9 cellular contexts compared by ENCODE assay signal in the genomic region with DNA sequence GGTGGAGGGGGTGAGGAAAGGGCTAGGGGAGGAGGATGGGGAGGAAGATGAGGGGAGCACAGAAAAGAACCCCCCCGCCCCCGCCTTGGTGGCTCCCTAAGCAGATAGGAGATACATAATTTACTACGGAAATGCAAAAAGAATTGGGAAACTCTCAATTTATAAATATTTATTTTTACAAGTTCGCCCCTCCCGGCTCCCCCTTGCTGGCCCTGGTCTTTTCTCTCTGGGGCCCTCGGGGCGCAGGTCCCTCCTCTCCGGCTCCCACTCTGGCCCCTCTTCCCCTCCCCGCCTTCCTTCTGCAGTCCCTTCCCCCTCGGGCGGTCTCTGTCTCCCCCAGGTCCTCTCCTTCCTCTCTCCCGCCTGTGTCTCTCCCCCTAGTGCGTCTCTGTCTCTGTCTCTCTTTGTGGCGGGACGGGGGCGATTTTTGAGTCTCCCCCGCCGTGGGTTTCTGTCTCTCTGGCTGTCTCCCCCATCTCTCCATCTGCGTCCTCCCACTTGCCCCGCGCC.
DNase-seq lines count a peak whose midpoint lies in the region; ATAC-seq, FAIRE-seq and TF ChIP-seq lines count a peak whose summit lies in the region.
"Had no signal": no experiment of that assay in that cellular context is flagged by ENCODE, and none has a peak within 500 bp of the region (broad histone marks: within the 10 kb centered on the region; RNA-seq: fewer than 3 reads in every experiment).

No MANE protein-coding gene starts in this region.

- no peak overlapping the region for H3K27ac Mint-ChIP-seq in activated B cell treated with CpG ODN at 0.5 μM for 24 hours

- H3K9me3 ChIP-seq in HUES48 (ENCODE audit: control insufficient read depth, insufficient read depth, low read length), result peaks cover 4% of the 10 kb centered on the region
- no peaks in the 10 kb centered on the region for H3K9me3 ChIP-seq in right cardiac atrium (ENCODE audit: control insufficient read depth, low read length)

- peaks cover 20% of the 10 kb centered on the region for H3K27me3 Mint-ChIP-seq in activated B cell treated with CpG ODN at 0.5 μM for 24 hours

- intact Hi-C loops in activated B cell treated with CpG ODN at 0.5 μM for 24 hours (cut with micrococcal nuclease) (no loop called here), right cardiac atrium (cut with DNase I) (loop anchor here in 1 of 4 donors (10.0 kb wide), 1 partner anchor 253 kb away; no protein-coding TSS in a partner anchor)

- H3K27ac ChIP-seq in HUES48 (ENCODE audit: low read depth, low read length), result peak overlapping the region; percentile 69
- no peak overlapping the region for H3K27ac ChIP-seq in right cardiac atrium (ENCODE audit: low read length)
- no peak overlapping the region for H3K27ac ChIP-seq in foreskin keratinocyte

- no peak for FAIRE-seq in GM19239 (lab: Jason Lieb, UNC)

- no peaks in the 10 kb centered on the region for H3K36me3 Mint-ChIP-seq in activated B cell treated with CpG ODN at 0.5 μM for 24 hours (ENCODE audit: low read depth)

- peaks cover 3% of the 10 kb centered on the region for H3K4me1 Mint-ChIP-seq in activated B cell treated with CpG ODN at 0.5 μM for 24 hours

- DNase-seq in activated B cell treated with CpG ODN at 0.5 μM for 24 hours, result no peak
- peak in 2 of 3 donors; percentile 68 to 74 for DNase-seq in right cardiac atrium
- no peak for DNase-seq in skeletal muscle cell (ENCODE audit: low read depth)
- no peak for DNase-seq in LoVo (ENCODE audit: low spot score)
- DNase-seq in foreskin keratinocyte, result no peak
- DNase-seq in GM19239 (ENCODE audit: insufficient read length, low spot score), result no peak
- DNase-seq: NCI-H1105 had no signal

- POLR2A ChIA-PET in activated B cell treated with CpG ODN at 0.5 μM for 24 hours (lab: Charles Lee), result no interaction called here

- 3% methylated on average over 21 of the region's 21 CpGs for WGBS in right cardiac atrium

- no peaks in the 10 kb centered on the region for H3K36me3 ChIP-seq in HUES48 (ENCODE audit: control insufficient read depth, insufficient read depth, low read length)

- peak overlapping the region; percentile 37 for H3K4me3 Mint-ChIP-seq in activated B cell treated with CpG ODN at 0.5 μM for 24 hours

- H3K9me3 Mint-ChIP-seq in activated B cell treated with CpG ODN at 0.5 μM for 24 hours, result no peaks in the 10 kb centered on the region

- TF ChIP-seq CTCF in activated B cell treated with CpG ODN at 0.5 μM for 24 hours (IDR thresholded peaks at IDR 0.05) (no peak), foreskin keratinocyte (conservative IDR thresholded peaks at IDR 0.05) (no peak)

- no peak overlapping the region for H3K9ac ChIP-seq in HUES48 (ENCODE audit: low read depth, low read length)

- H3K27me3 ChIP-seq in HUES48 (ENCODE audit: control insufficient read depth, insufficient read depth, low read length) (no peaks in the 10 kb centered on the region), right cardiac atrium (ENCODE audit: control insufficient read depth, insufficient read depth) (no peaks in the 10 kb centered on the region), foreskin keratinocyte (peaks cover 14% of the 10 kb centered on the region)

- peak overlapping the region; percentile 75 for H3K4me3 ChIP-seq in HUES48 (ENCODE audit: low read depth, low read length)
- H3K4me3 ChIP-seq in right cardiac atrium (ENCODE audit: low read length), result peak overlapping the region; percentile 30
- peak overlapping the region; percentile 44 for H3K4me3 ChIP-seq in skeletal muscle cell (ENCODE audit: low read depth, low read length)

- ATAC-seq in activated B cell treated with CpG ODN at 0.5 μM for 24 hours (ENCODE audit: low read depth) (no peak), right cardiac atrium (peak; percentile 2 to 24), GM21390 (IDR thresholded peaks at IDR 0.05; ENCODE audit: unreplicated experiment) (no peak), foreskin keratinocyte (no peak)

- CTCF ChIA-PET in activated B cell treated with CpG ODN at 0.5 μM for 24 hours (lab: Charles Lee), result no interaction called here

- H3K4me1 ChIP-seq in HUES48 (ENCODE audit: control insufficient read depth, insufficient read depth, low read length) (peaks cover 3% of the 10 kb centered on the region; the same call in 1 of the 2 replicates), right cardiac atrium (ENCODE audit: control insufficient read depth, insufficient read depth, low read length) (peaks cover 2% of the 10 kb centered on the region), foreskin keratinocyte (no peaks in the 10 kb centered on the region)

Comparison
In these comparisons a context has a peak if more than half of its experiments do, and no peak if none do; other contexts are left out.
1. ATAC-seq: peak in right cardiac atrium (2 of 2); none in activated B cell treated with CpG ODN at 0.5 μM for 24 hours (single experiment), GM21390 (single experiment) and foreskin keratinocyte (single experiment).
2. DNase-seq: peak in right cardiac atrium (2 of 3); none in activated B cell treated with CpG ODN at 0.5 μM for 24 hours (single experiment), skeletal muscle cell (single experiment), LoVo (single experiment), foreskin keratinocyte (0 of 2) and GM19239 (single experiment).
3. Peak in every context shown above with its lines, with median percentiles within 50 percentile points of each other: H3K4me3 ChIP-seq.